12 cellular contexts compared by ENCODE assay signal in genomic region chr20:36855241-36855657, GRCh38. TPM values are rescaled to one million over a fixed set of nuclear protein-coding genes. Genes with fewer than 3 reads are reported as not detected.
DNase-seq lines count a peak whose midpoint lies in the region; ATAC-seq and TF ChIP-seq lines count a peak whose summit lies in the region.
"Had no signal": no experiment of that assay in that cellular context is flagged by ENCODE, and none has a peak within 500 bp of the region (broad histone marks: within the 10 kb centered on the region; RNA-seq: fewer than 3 reads in every experiment).

No MANE protein-coding gene starts in this region.

- peak; percentile 4 for ATAC-seq in foreskin keratinocyte
- ATAC-seq in activated CD4-positive, alpha-beta T cell treated with anti-CD3 and anti-CD28 coated beads for 36 hours = no peak

- no peaks in the 10 kb centered on the region for H3K27me3 Mint-ChIP-seq in activated CD4-positive, alpha-beta T cell treated with anti-CD3 and anti-CD28 coated beads for 36 hours
- H3K27me3 Mint-ChIP-seq: B cell had no signal

- TF ChIP-seq CTCF in OCI-LY3 (IDR thresholded peaks at IDR 0.05; ENCODE audit: low read depth, low read length) (no peak), foreskin keratinocyte (conservative IDR thresholded peaks at IDR 0.05) (no peak), sigmoid colon (IDR thresholded peaks at IDR 0.05) (no peak), smooth muscle cell (IDR thresholded peaks at IDR 0.05; ENCODE audit: borderline replicate concordance, insufficient read depth, poor library complexity, severe bottlenecking) (no peak)

- TF ChIP-seq POLR2A in sigmoid colon (IDR thresholded peaks at IDR 0.05) (no peak), erythroblast (IDR thresholded peaks at IDR 0.05; ENCODE audit: low read length) (no peak)

- H3K9ac ChIP-seq in OCI-LY3 (ENCODE audit: low read length) (no peak overlapping the region), smooth muscle cell (ENCODE audit: low read depth) (no peak overlapping the region)

- H3K79me2 ChIP-seq in OCI-LY3 (ENCODE audit: low read length) = peaks cover 7% of the 10 kb centered on the region
- peaks cover 71% of the 10 kb centered on the region for H3K79me2 ChIP-seq in smooth muscle cell (ENCODE audit: low read depth)

- H3F3A ChIP-seq in smooth muscle cell (ENCODE audit: low read depth) = peaks cover 7% of the 10 kb centered on the region

- no peak overlapping the region for H3K27ac ChIP-seq in OCI-LY3 (ENCODE audit: low read length)
- peak overlapping the region; percentile 50 for H3K27ac ChIP-seq in foreskin keratinocyte
- H3K27ac ChIP-seq in sigmoid colon = peak overlapping the region; percentile 95 to 99 (median 98)
- H3K27ac ChIP-seq in smooth muscle cell (ENCODE audit: low read depth) = no peak overlapping the region

- no peak overlapping the region for H3K4me3 Mint-ChIP-seq in activated CD4-positive, alpha-beta T cell treated with anti-CD3 and anti-CD28 coated beads for 36 hours
- H3K4me3 Mint-ChIP-seq: B cell had no signal

- H3K36me3 ChIP-seq in OCI-LY3 (replicated peaks; ENCODE audit: low read depth, low read length) (peaks cover 8% of the 10 kb centered on the region), sigmoid colon (peaks cover 0 to 3% (median 0%) of the 10 kb centered on the region in 4 donors), smooth muscle cell (ENCODE audit: low read depth) (peaks cover 3% of the 10 kb centered on the region)

- peaks cover 6% of the 10 kb centered on the region; the same call in 1 of the 2 replicates for H3K9me3 ChIP-seq in OCI-LY3 (ENCODE audit: insufficient read depth, low read length)
- no peaks in the 10 kb centered on the region for H3K9me3 ChIP-seq in sigmoid colon
- no peaks in the 10 kb centered on the region for H3K9me3 ChIP-seq in smooth muscle cell (replicated peaks; ENCODE audit: low read depth)

- 82 to 85% methylated on average over 7 of the region's 7 CpGs for WGBS in sigmoid colon, 2 donors
- WGBS in smooth muscle cell (ENCODE audit: low lambda C conversion rate) = 94% methylated on average over 7 of the region's 7 CpGs

- H3K4me3 ChIP-seq in OCI-LY3 (ENCODE audit: low read length) = no peak overlapping the region
- H3K4me3 ChIP-seq in sigmoid colon = no peak overlapping the region
- H3K4me3 ChIP-seq in smooth muscle cell = no peak overlapping the region

- H3K36me3 Mint-ChIP-seq in activated CD4-positive, alpha-beta T cell treated with anti-CD3 and anti-CD28 coated beads for 36 hours (ENCODE audit: low read depth) = no peaks in the 10 kb centered on the region

- H3K4me1 ChIP-seq in OCI-LY3 (ENCODE audit: low read length) (peaks cover 36% of the 10 kb centered on the region), foreskin keratinocyte (peaks cover 37% of the 10 kb centered on the region), sigmoid colon (peaks cover 0 to 87% (median 86%) of the 10 kb centered on the region in 4 donors), smooth muscle cell (ENCODE audit: low read depth) (peaks cover 7% of the 10 kb centered on the region)

- H3K27me3 ChIP-seq in OCI-LY3 (ENCODE audit: low read depth, low read length) (no peaks in the 10 kb centered on the region), foreskin keratinocyte (no peaks in the 10 kb centered on the region), sigmoid colon (no peaks in the 10 kb centered on the region), smooth muscle cell (ENCODE audit: low read depth) (no peaks in the 10 kb centered on the region)

- POLR2A ChIA-PET in activated CD4-positive, alpha-beta T cell treated with anti-CD3 and anti-CD28 coated beads for 36 hours (lab: Charles Lee) = interaction anchor here (0.5 to 0.8 kb wide), 2 partner anchors 20 to 64 kb away, joined by 3 read pairs; no protein-coding TSS in a partner anchor

- intact Hi-C loops in sigmoid colon (cut with DNase I) = no loop called here
- intact Hi-C loops in activated CD4-positive, alpha-beta T cell treated with anti-CD3 and anti-CD28 coated beads for 36 hours (cut with DNase I, micrococcal nuclease) = no loop called here

- H3K27ac Mint-ChIP-seq in activated CD4-positive, alpha-beta T cell treated with anti-CD3 and anti-CD28 coated beads for 36 hours = no peak overlapping the region

- H3K9me3 Mint-ChIP-seq in activated CD4-positive, alpha-beta T cell treated with anti-CD3 and anti-CD28 coated beads for 36 hours (ENCODE audit: low read depth) = no peaks in the 10 kb centered on the region

- no peak for TF ChIP-seq EP300 in sigmoid colon (IDR thresholded peaks at IDR 0.05)

- H2AFZ ChIP-seq in OCI-LY3 (ENCODE audit: low read depth, low read length) (no peak overlapping the region), smooth muscle cell (ENCODE audit: low read depth) (no peak overlapping the region)

- H3K4me1 Mint-ChIP-seq in activated CD4-positive, alpha-beta T cell treated with anti-CD3 and anti-CD28 coated beads for 36 hours = peaks cover 18% of the 10 kb centered on the region

- CTCF ChIA-PET in activated CD4-positive, alpha-beta T cell treated with anti-CD3 and anti-CD28 coated beads for 36 hours (lab: Charles Lee) = interaction anchor here (0.7 to 2.6 kb wide), 5 partner anchors 20 to 122 kb away, joined by 3 to 10 read pairs (median 4); partner anchors contain the start of gene DSN1

- H3K4me2 ChIP-seq in OCI-LY3 (ENCODE audit: low read length) (peak overlapping the region; percentile 13; the same call in 1 of the 2 replicates), smooth muscle cell (no peak overlapping the region)

- DNase-seq in COR-L47 (lab: John Stamatoyannopoulos, UW) = peak; percentile 18
- DNase-seq in foreskin keratinocyte = no peak
- no peak for DNase-seq in sigmoid colon
- no peak for DNase-seq in erythroblast (lab: John Stamatoyannopoulos, UW)
- DNase-seq in smooth muscle cell (lab: John Stamatoyannopoulos, UW; ENCODE audit: unreplicated experiment) = no peak
- no peak for DNase-seq in GM03348 (ENCODE audit: low spot score)
- DNase-seq in activated CD4-positive, alpha-beta T cell treated with anti-CD3 and anti-CD28 coated beads for 36 hours = no peak
- DNase-seq: activated T-cell treated with anti-CD3 and anti-CD28 coated beads for 4 hours, GF-D8 had no signal

- H4K20me1 ChIP-seq in OCI-LY3 (ENCODE audit: insufficient read depth, low read length) (no peaks in the 10 kb centered on the region; the same call in 1 of the 2 replicates), smooth muscle cell (ENCODE audit: low read depth) (peaks cover 94% of the 10 kb centered on the region)

RNA-seq across cellular contexts. Expression of gene TLDC2, which starts 20.7 kb away (rescaled TPM):
- total RNA-seq in foreskin keratinocyte = 0.10 TPM in 1 of 2 replicates, not detected in the other
- 0.09 TPM in 1 of 2 replicates, not detected in the other for polyA plus RNA-seq in foreskin keratinocyte
- total RNA-seq in sigmoid colon = under 1 TPM in 1 of 4 donors, not detected in 3; 0.36 TPM
- polyA plus RNA-seq in sigmoid colon = 10 to 100 TPM; 14.6 to 25.8 (median 24.3) TPM
- not detected in 2 replicates for total RNA-seq in smooth muscle cell
- not detected in 2 replicates for polyA plus RNA-seq in smooth muscle cell
- not detected for total RNA-seq in activated CD4-positive, alpha-beta T cell treated with anti-CD3 and anti-CD28 coated beads for 36 hours
- total RNA-seq: B cell, neural crest cell had no signal

Comparison
In these comparisons a context has a peak if more than half of its experiments do, and no peak if none do; other contexts are left out.
1. H3K27ac ChIP-seq: peak in foreskin keratinocyte (single experiment) and sigmoid colon (4 of 4); none in OCI-LY3 (single experiment) and smooth muscle cell (single experiment).